ENCODE assay signal across 34 cellular contexts in the genomic region with DNA sequence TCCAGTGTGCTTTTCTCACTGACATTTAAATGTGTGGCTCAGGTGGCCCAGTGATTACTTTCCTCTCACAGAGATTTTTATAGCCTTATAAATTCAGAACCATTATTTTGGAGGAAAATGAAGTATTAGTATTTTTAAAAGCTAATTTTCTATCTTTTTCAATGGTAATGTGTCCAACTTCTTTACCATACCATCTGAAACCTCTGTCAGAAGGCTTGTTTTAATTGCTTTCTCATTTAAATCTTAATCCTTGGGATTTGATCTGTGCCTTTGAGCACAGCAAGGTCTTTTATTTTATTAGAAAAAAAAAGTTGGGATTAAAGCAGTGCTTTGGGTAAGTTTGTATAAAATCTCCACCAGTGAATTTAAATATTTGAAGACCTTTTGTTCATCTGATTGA.
"Had no signal": no experiment of that assay in that cellular context is flagged by ENCODE, and none has a peak within 500 bp of the region (broad histone marks: within the 10 kb centered on the region; RNA-seq: fewer than 3 reads in every experiment).

No MANE protein-coding gene starts in this region.

- H3K36me3 ChIP-seq: MG63 had no signal

- H3K9me3 ChIP-seq: MG63 had no signal

- DNase-seq: Karpas-422, Kasumi-1, MG63, MM.1S, MV-4-11, NCI-H1048, NCI-H1092, NCI-H1092 treated with DMSO at 0.1 percent for 48 hours, NCI-H1105, NCI-H1105 treated with DMSO at 0.1 percent for 48 hours, NCI-H1417, NCI-H1417 treated with DMSO at 0.1 percent for 48 hours, NCI-H1436, NCI-H1436 treated with DMSO at 0.1 percent for 48 hours, NCI-H146, NCI-H1694, NCI-H1694 treated with DMSO at 0.1 percent for 48 hours, NCI-H187, NCI-H187 treated with DMSO at 0.1 percent for 48 hours, NCI-H1930, NCI-H2029, NCI-H2029 treated with DMSO at 0.1 percent for 48 hours, NCI-H2081, NCI-H2081 treated with DMSO at 0.1 percent for 48 hours, NCI-H2107, NCI-H2171, NCI-H2171 treated with DMSO at 0.1 percent for 48 hours, NCI-H2227 treated with DMSO at 0.1 percent for 48 hours, NCI-H226, NCI-H345, NCI-H446, NCI-H446 treated with DMSO at 0.1 percent for 48 hours, NCI-H510A, NCI-H510A treated with DMSO at 0.1 percent for 48 hours had no signal

- H3K4me3 ChIP-seq: MG63 had no signal

- H3K27me3 ChIP-seq: MG63 had no signal
